9 cellular contexts compared by ENCODE assay signal in genomic region chr20:64257107-64257757, GRCh38. TPM values are rescaled to one million over a fixed set of nuclear protein-coding genes. Genes with fewer than 3 reads are reported as not detected.
DNase-seq lines count a peak whose midpoint lies in the region; ATAC-seq and TF ChIP-seq lines count a peak whose summit lies in the region.
"Had no signal": no experiment of that assay in that cellular context is flagged by ENCODE, and none has a peak within 500 bp of the region (broad histone marks: within the 10 kb centered on the region; RNA-seq: fewer than 3 reads in every experiment).

No MANE protein-coding gene starts in this region.

- H3K27ac ChIP-seq in HEK293 (ENCODE audit: extremely low read depth, low read depth, low read length) (no peak overlapping the region), VCaP (peak overlapping the region; percentile 96), psoas muscle (peak overlapping the region; percentile 91)
- H3K27ac ChIP-seq: ovary had no signal

- H3K27me3 ChIP-seq in psoas muscle (ENCODE audit: insufficient read depth in 3 of 3, low read length in 2 of 3) = no peaks in the 10 kb centered on the region
- H3K27me3 ChIP-seq: ovary had no signal

- CTCF ChIA-PET in HEK293 (lab: Yijun Ruan, JAX) = interaction anchor here (0.6 to 0.9 kb wide), 3 partner anchors 17 to 35 kb away, joined by 3 read pairs; no protein-coding TSS in a partner anchor

- no peak overlapping the region for H3K4me3 ChIP-seq in HEK293 (ENCODE audit: low read depth, low read length)
- H3K4me3 ChIP-seq in psoas muscle = peak overlapping the region; percentile 79

- H3K4me1 ChIP-seq in HEK293 (ENCODE audit: control insufficient read depth, insufficient read depth, low read length) (no peaks in the 10 kb centered on the region), psoas muscle (peaks cover 55% of the 10 kb centered on the region)

- peak; percentile 57 for ATAC-seq in Right ventricle myocardium superior (ENCODE audit: poor library complexity)
- no peak for ATAC-seq in psoas muscle
- no peak for ATAC-seq in GM18517 (IDR thresholded peaks at IDR 0.05; ENCODE audit: unreplicated experiment)
- no peak for ATAC-seq in HG03025 (IDR thresholded peaks at IDR 0.05; ENCODE audit: low FRiP score, unreplicated experiment)
- ATAC-seq in HG03039 (IDR thresholded peaks at IDR 0.05; ENCODE audit: unreplicated experiment) = no peak

- TF ChIP-seq CTCF in HEK293 (tag by site-specific recombination; IDR thresholded peaks at IDR 0.05) = no peak
- no peak for TF ChIP-seq CTCF in VCaP (conservative IDR thresholded peaks at IDR 0.05)
- TF ChIP-seq CTCF in psoas muscle (IDR thresholded peaks at IDR 0.05) = no peak

- intact Hi-C loops in Right ventricle myocardium superior (cut with DNase I) = no loop called here
- intact Hi-C loops in psoas muscle (cut with DNase I) = no loop called here

- peaks cover 0 to under 1% of the 10 kb centered on the region in 2 experiments; a peak in 2 of 3 replicates for H3K36me3 ChIP-seq in HEK293 (ENCODE audit: control insufficient read depth in 2 of 2, insufficient read depth in 1 of 2, low read length in 2 of 2)
- no peaks in the 10 kb centered on the region for H3K36me3 ChIP-seq in psoas muscle (ENCODE audit: insufficient read depth in 1 of 2, low read depth in 1 of 2)
- H3K36me3 ChIP-seq: ovary had no signal

- POLR2A ChIA-PET in HEK293 (lab: Yijun Ruan, JAX) = no interaction called here

- H3K9me3 ChIP-seq in HEK293 (ENCODE audit: control insufficient read depth, insufficient read depth, low read depth, low read length) = no peaks in the 10 kb centered on the region
- no peaks in the 10 kb centered on the region for H3K9me3 ChIP-seq in psoas muscle
- H3K9me3 ChIP-seq: ovary had no signal

- DNase-seq in Right ventricle myocardium superior = peak; percentile 39
- no peak for DNase-seq in psoas muscle
- DNase-seq in NCI-H82 treated with DMSO at 0.1 percent for 48 hours (lab: John Stamatoyannopoulos, UW; ENCODE audit: unreplicated experiment) = no peak

- WGBS in psoas muscle, 3 donors = 56 to 73% (median 69%) methylated on average over 13 of the region's 13 CpGs

TF ChIP-seq in HEK293, 187 proteins besides CTCF, POLR2A, EP300 and RAD21 (continues in another document):
- no peak for TF ChIP-seq ZNF513 (tag by site-specific recombination; IDR thresholded peaks at IDR 0.05)
- no peak for TF ChIP-seq SP3 (tag by site-specific recombination; IDR thresholded peaks at IDR 0.05)
- 0 out of 2 replicates have a peak, but pooled peaks have one; percentile 10 for TF ChIP-seq SCRT1 (tag by site-specific recombination; IDR thresholded peaks at IDR 0.05; ENCODE audit: borderline replicate concordance)
- no peak for TF ChIP-seq HOXD13 (CRISPR knock-in tag; IDR thresholded peaks at IDR 0.05; ENCODE audit: borderline replicate concordance)
- TF ChIP-seq PRDM4 (tag by site-specific recombination; IDR thresholded peaks at IDR 0.05) = no peak
- TF ChIP-seq PATZ1 (tag by site-specific recombination; IDR thresholded peaks at IDR 0.05) = no peak
- no peak for TF ChIP-seq ZNF404 (tag by site-specific recombination; IDR thresholded peaks at IDR 0.05)
- no peak for TF ChIP-seq ZNF792 (tag by site-specific recombination; IDR thresholded peaks at IDR 0.05)
- TF ChIP-seq TCF7L2 (IDR thresholded peaks at IDR 0.05; ENCODE audit: borderline replicate concordance, low read depth, low read length) = no peak
- no peak for TF ChIP-seq MEIS1 (CRISPR knock-in tag; IDR thresholded peaks at IDR 0.05; ENCODE audit: borderline replicate concordance)
- TF ChIP-seq ZNF692 (tag by site-specific recombination; IDR thresholded peaks at IDR 0.05) = no peak
- TF ChIP-seq ZNF600 (tag by site-specific recombination; IDR thresholded peaks at IDR 0.05) = peak; percentile 70
- no peak for TF ChIP-seq ATF2 (tag by site-specific recombination; IDR thresholded peaks at IDR 0.05; ENCODE audit: low read depth)
- TF ChIP-seq ZSCAN18 (tag by site-specific recombination; IDR thresholded peaks at IDR 0.05) = no peak

RNA-seq across cellular contexts. Expression of gene PCMTD2, which starts 1.7 kb away (rescaled TPM):
- total RNA-seq in Right ventricle myocardium superior (81.9 TPM), psoas muscle (10 to 100 TPM; 37.7 to 47.3 (median 41.7) TPM)
- 10 to 100 TPM; 11.7 to 37.8 (median 17.4) TPM for polyA plus RNA-seq in psoas muscle
